In genomic region chr5:36241636-36242533, GRCh38 we compare ENCODE assay signal across 8 cellular contexts. TPM values are rescaled to one million over a fixed set of nuclear protein-coding genes. Genes with fewer than 3 reads are reported as not detected.
A peak's percentile ranks its signal among the peaks of the same experiment; 100 is the strongest.
DNase-seq lines count a peak whose midpoint lies in the region; ATAC-seq and TF ChIP-seq lines count a peak whose summit lies in the region.

A gene with protein sequence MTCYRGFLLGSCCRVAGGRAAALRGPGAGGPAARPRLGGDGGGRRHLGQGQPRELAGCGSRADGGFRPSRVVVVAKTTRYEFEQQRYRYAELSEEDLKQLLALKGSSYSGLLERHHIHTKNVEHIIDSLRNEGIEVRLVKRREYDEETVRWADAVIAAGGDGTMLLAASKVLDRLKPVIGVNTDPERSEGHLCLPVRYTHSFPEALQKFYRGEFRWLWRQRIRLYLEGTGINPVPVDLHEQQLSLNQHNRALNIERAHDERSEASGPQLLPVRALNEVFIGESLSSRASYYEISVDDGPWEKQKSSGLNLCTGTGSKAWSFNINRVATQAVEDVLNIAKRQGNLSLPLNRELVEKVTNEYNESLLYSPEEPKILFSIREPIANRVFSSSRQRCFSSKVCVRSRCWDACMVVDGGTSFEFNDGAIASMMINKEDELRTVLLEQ (minus strand): TSS chr5:36241925. CDS start chr5:36241798, 127 bp downstream.

- intact Hi-C loops in T-helper 1 cell treated with Interleukin-12 subunit alpha and Interleukin-12 subunit beta and Interleukin-4 antibody, amounts not matched to agents 30 ng/mL and 1 ng/mL, for 36 hours (cut with micrococcal nuclease): loop anchor here (1.0 to 10.0 kb wide), 15 partner anchors 90 to 1403 kb away; partner anchors contain the start of genes BRIX1, DNAJC21, NUP155 and RAD1
- intact Hi-C loops in heart right ventricle (cut with DNase I) (loop anchor here in 4 of 10 donors (1.0 to 10.0 kb wide), 6 partner anchors 61 to 453 kb away; partner anchors contain the start of genes RANBP3L (in 3 of the 4), SKP2 (in 3 of the 4) and LMBRD2 (in 2 of the 4)), posterior cingulate gyrus (cut with DNase I) (loop anchor here (2.0 to 5.0 kb wide), 3 partner anchors 63 to 635 kb away; partner anchors contain the start of genes LMBRD2, NIPBL and SKP2)

- 0% methylated on average over 94 to 99 of the region's 99 CpGs for WGBS in heart right ventricle, 2 donors
- WGBS in upper lobe of left lung, 2 donors: 0 to 1% methylated on average over 24 to 84 of the region's 99 CpGs

- peak; percentile 96 for DNase-seq in GM13977 (ENCODE audit: low spot score)
- DNase-seq in NCI-H146 treated with DMSO at 0.1 percent for 48 hours (lab: John Stamatoyannopoulos, UW; ENCODE audit: unreplicated experiment): peak; percentile 87
- DNase-seq in amniotic epithelial cell (ENCODE audit: low read depth): peak; percentile 96
- peak; percentile 95 to 97 for DNase-seq in heart right ventricle
- peak; percentile 92 to 99 (median 96) for DNase-seq in posterior cingulate gyrus
- peak; percentile 95 to 99 for DNase-seq in upper lobe of left lung

- in situ Hi-C loops in GM13977 (cut with MboI; ENCODE audit: low pct_unique_long_range_greater_than_20kb, low sequenced_read_pairs, unreplicated experiment): no loop called here

- H3K9me3 ChIP-seq in heart right ventricle (no peaks in the 10 kb centered on the region), upper lobe of left lung (no peaks in the 10 kb centered on the region)

- H3K27ac ChIP-seq in heart right ventricle: peak within 1 kb of the TSS; percentile 87 to 98 (median 97)
- peak within 1 kb of the TSS; percentile 93 to 95 (median 94) for H3K27ac ChIP-seq in upper lobe of left lung

- peak in 2 of 4 donors; percentile 15 to 66 for TF ChIP-seq EP300 in upper lobe of left lung (IDR thresholded peaks at IDR 0.05)

- H3K27me3 ChIP-seq in heart right ventricle (no peaks in the 10 kb centered on the region), upper lobe of left lung (no peaks in the 10 kb centered on the region)

- ATAC-seq in HG02884 (IDR thresholded peaks at IDR 0.05; ENCODE audit: unreplicated experiment) (peak; percentile 90), heart right ventricle (peak; percentile 92 to 97 (median 95)), upper lobe of left lung (ENCODE audit: low FRiP score in 2 of 2) (peak; percentile 96 to 98)

- peak in 3 of 4 donors; percentile 36 to 88 (median 81) for TF ChIP-seq POLR2A in upper lobe of left lung (IDR thresholded peaks at IDR 0.05)

- TF ChIP-seq CTCF in GM13977 (IDR thresholded peaks at IDR 0.05; ENCODE audit: extremely low read depth, insufficient read depth, missing control alignments): peak; percentile 68
- TF ChIP-seq CTCF in heart right ventricle (IDR thresholded peaks at IDR 0.05): peak; percentile 45 to 89 (median 75)
- TF ChIP-seq CTCF in upper lobe of left lung (IDR thresholded peaks at IDR 0.05): peak; percentile 55 to 83 (median 78)

- H3K4me1 ChIP-seq in heart right ventricle (peaks cover 0 to 48% (median 35%) of the 10 kb centered on the region in 9 donors), upper lobe of left lung (peaks cover 30 to 39% (median 37%) of the 10 kb centered on the region in 4 donors)

- H3K4me3 ChIP-seq in heart right ventricle (peak within 1 kb of the TSS; percentile 63 to 96 (median 90)), upper lobe of left lung (peak within 1 kb of the TSS; percentile 72 to 92 (median 88))

- H3K36me3 ChIP-seq in heart right ventricle (no peaks in the 10 kb centered on the region), upper lobe of left lung (no peaks in the 10 kb centered on the region)

RNA-seq across cellular contexts. Expression of the gene that starts here (rescaled TPM):
- 12.1 and 12.4 TPM in 2 replicates for total RNA-seq in T-helper 1 cell treated with Interleukin-12 subunit alpha and Interleukin-12 subunit beta and Interleukin-4 antibody, amounts not matched to agents 30 ng/mL and 1 ng/mL, for 36 hours
- total RNA-seq in heart right ventricle (10 to 100 TPM; 35.7 to 53.5 (median 38.9) TPM), upper lobe of left lung (10 to 100 TPM; 12.6 to 39.6 (median 19.9) TPM)
- polyA plus RNA-seq in heart right ventricle: 10 to 100 TPM in 1 of 2 donors, 1 to 10 TPM in 1; 9.8 to 15.4 TPM

Comparison
In these comparisons a context has a peak if more than half of its experiments do, and no peak if none do; other contexts are left out.
1. Peak in every context shown above with its lines: DNase-seq, ATAC-seq, H3K4me3 ChIP-seq and H3K27ac ChIP-seq.